Comparison of ENCODE assay signal across 10 cellular contexts in the genomic region with DNA sequence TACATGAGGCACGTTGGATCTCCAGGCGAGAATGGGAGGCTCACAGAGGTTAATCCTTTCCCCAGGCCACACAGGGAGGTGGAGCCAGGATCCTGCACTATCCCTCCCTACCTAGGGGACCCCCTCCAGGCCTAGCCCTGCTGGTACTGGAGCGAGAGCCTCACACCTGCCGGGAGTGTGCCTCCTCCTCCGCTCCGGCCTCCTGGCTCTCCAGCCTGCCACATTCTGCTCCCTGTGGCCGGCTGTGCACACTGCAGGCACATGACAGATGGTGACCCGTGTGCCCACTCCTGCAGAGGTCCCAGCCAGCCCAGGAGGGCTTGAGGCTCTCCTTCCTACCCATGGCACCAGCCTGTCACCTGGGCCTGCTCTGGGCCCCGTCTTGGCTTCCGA.
DNase-seq lines count a peak whose midpoint lies in the region; ATAC-seq, FAIRE-seq and TF ChIP-seq lines count a peak whose summit lies in the region.
"Had no signal": no experiment of that assay in that cellular context is flagged by ENCODE, and none has a peak within 500 bp of the region (broad histone marks: within the 10 kb centered on the region; RNA-seq: fewer than 3 reads in every experiment).

No MANE protein-coding gene starts in this region.

- peak in 2 of 3 experiments; percentile 65 to 76; a peak in 3 of 4 replicates for TF ChIP-seq CTCF in H1 (IDR thresholded peaks at IDR 0.05; ENCODE audit: control extremely low read depth in 1 of 3, insufficient read depth in 1 of 3, low read depth in 1 of 3, low read length in 3 of 3)

- H3K9me3 Mint-ChIP-seq in activated CD4-positive, alpha-beta T cell treated with anti-CD3 and anti-CD28 coated beads for 36 hours (ENCODE audit: low read depth): no peaks in the 10 kb centered on the region
- H3K9me3 Mint-ChIP-seq in stimulated activated effector memory CD8-positive, alpha-beta T cell treated with anti-CD3 and anti-CD28 coated beads, Interleukin-12 subunit alpha, Interleukin-12 subunit beta, amount 100 ng/mL, for 72 hours: no peaks in the 10 kb centered on the region
- H3K9me3 Mint-ChIP-seq in naive thymus-derived CD4-positive, alpha-beta T cell: no peaks in the 10 kb centered on the region
- H3K9me3 Mint-ChIP-seq: dendritic cell treated with granulocyte-macrophage colony-stimulating factor and Interleukin-4, amounts not matched to agents 40 ng/mL and 50 ng/mL, for 4 days had no signal

- H4K5ac ChIP-seq in H1 (ENCODE audit: insufficient read length, low read depth, low read length): no peak overlapping the region

- H2BK12ac ChIP-seq in H1 (ENCODE audit: low read depth, low read length): no peak overlapping the region

- DNase-seq in activated CD4-positive, alpha-beta T cell treated with anti-CD3 and anti-CD28 coated beads for 36 hours: no peak
- DNase-seq in activated CD4-positive, alpha-beta T cell treated with anti-CD3 and anti-CD28 coated beads, Interleukin-2, amount 50 U/mL, for 1 hour: no peak
- DNase-seq in NCI-H774 (lab: John Stamatoyannopoulos, UW): peak; percentile 35
- peak in 1 of 2 experiments; percentile 74 for DNase-seq in H1 (ENCODE audit: low read depth in 1 of 2, low spot score in 2 of 2)
- DNase-seq in stimulated activated effector memory CD8-positive, alpha-beta T cell treated with anti-CD3 and anti-CD28 coated beads, Interleukin-12 subunit alpha, Interleukin-12 subunit beta, amount 100 ng/mL, for 72 hours (ENCODE audit: low spot score in 2 of 2): no peak
- DNase-seq in naive thymus-derived CD4-positive, alpha-beta T cell: no peak
- no peak for DNase-seq in NCI-H2227 treated with DMSO at 0.1 percent for 48 hours (lab: John Stamatoyannopoulos, UW)

- H3K27ac ChIP-seq in H1 (ENCODE audit: low read depth, low read length): no peak overlapping the region
- H3K27ac ChIP-seq in naive thymus-derived CD4-positive, alpha-beta T cell (ENCODE audit: low read depth, low read length): no peak overlapping the region

- no peak overlapping the region for H2AK5ac ChIP-seq in H1 (ENCODE audit: low read depth, low read length)

- no peak overlapping the region for H3K27ac Mint-ChIP-seq in activated CD4-positive, alpha-beta T cell treated with anti-CD3 and anti-CD28 coated beads for 36 hours
- no peak overlapping the region for H3K27ac Mint-ChIP-seq in stimulated activated effector memory CD8-positive, alpha-beta T cell treated with anti-CD3 and anti-CD28 coated beads, Interleukin-12 subunit alpha, Interleukin-12 subunit beta, amount 100 ng/mL, for 72 hours
- no peak overlapping the region for H3K27ac Mint-ChIP-seq in naive thymus-derived CD4-positive, alpha-beta T cell

- peak; percentile 57 for ATAC-seq in activated CD4-positive, alpha-beta T cell treated with anti-CD3 and anti-CD28 coated beads for 36 hours
- peak; percentile 24 for ATAC-seq in stimulated activated effector memory CD8-positive, alpha-beta T cell treated with anti-CD3 and anti-CD28 coated beads, Interleukin-12 subunit alpha, Interleukin-12 subunit beta, amount 100 ng/mL, for 72 hours
- no peak for ATAC-seq in naive thymus-derived CD4-positive, alpha-beta T cell
- no peak for ATAC-seq in GM19351 (IDR thresholded peaks at IDR 0.05; ENCODE audit: unreplicated experiment)

- no peak overlapping the region for H4K8ac ChIP-seq in H1 (ENCODE audit: extremely low read depth, insufficient read depth, low read length)

- TF ChIP-seq RAD21 in H1 (IDR thresholded peaks at IDR 0.05 in 1 of 2, conservative IDR thresholded peaks at IDR 0.05 in 1 of 2; ENCODE audit: low read depth in 2 of 2, low read length in 2 of 2): peak; percentile 63 to 71

- H3K4me1 ChIP-seq in H1 (replicated peaks in 1 of 4; ENCODE audit: control insufficient read depth in 3 of 4, insufficient read depth in 4 of 4, low read length in 3 of 4): peaks cover 0 to 3% (median 0%) of the 10 kb centered on the region in 4 experiments; a peak in 1 of 7 replicates
- no peaks in the 10 kb centered on the region for H3K4me1 ChIP-seq in naive thymus-derived CD4-positive, alpha-beta T cell (ENCODE audit: control insufficient read depth in 2 of 2, insufficient read depth in 2 of 2, low read length in 2 of 2)

- H3K4ac ChIP-seq in H1 (replicated peaks; ENCODE audit: insufficient read length, low read depth, low read length): no peak overlapping the region

- H4K20me1 ChIP-seq in H1 (replicated peaks in 1 of 2; ENCODE audit: control insufficient read depth in 1 of 2, insufficient read depth in 2 of 2, low read length in 2 of 2): peaks cover 4 to 6% of the 10 kb centered on the region in 2 experiments

- no peak overlapping the region for H3K4me3 Mint-ChIP-seq in activated CD4-positive, alpha-beta T cell treated with anti-CD3 and anti-CD28 coated beads for 36 hours
- no peak overlapping the region for H3K4me3 Mint-ChIP-seq in stimulated activated effector memory CD8-positive, alpha-beta T cell treated with anti-CD3 and anti-CD28 coated beads, Interleukin-12 subunit alpha, Interleukin-12 subunit beta, amount 100 ng/mL, for 72 hours
- no peak overlapping the region for H3K4me3 Mint-ChIP-seq in naive thymus-derived CD4-positive, alpha-beta T cell
- H3K4me3 Mint-ChIP-seq: dendritic cell treated with granulocyte-macrophage colony-stimulating factor and Interleukin-4, amounts not matched to agents 40 ng/mL and 50 ng/mL, for 4 days had no signal

- H3K18ac ChIP-seq in H1 (ENCODE audit: extremely low read depth, low read length): no peak overlapping the region

- no peak for TF ChIP-seq EP300 in H1 (IDR thresholded peaks at IDR 0.05; ENCODE audit: borderline replicate concordance in 1 of 2, low read depth in 2 of 2, low read length in 2 of 2)

- no peak overlapping the region for H3K9ac ChIP-seq in H1 (replicated peaks in 1 of 4; ENCODE audit: extremely low read depth in 1 of 4, low read depth in 3 of 4, low read length in 3 of 4)

- H3K27me3 Mint-ChIP-seq in activated CD4-positive, alpha-beta T cell treated with anti-CD3 and anti-CD28 coated beads for 36 hours: no peaks in the 10 kb centered on the region
- no peaks in the 10 kb centered on the region for H3K27me3 Mint-ChIP-seq in naive thymus-derived CD4-positive, alpha-beta T cell
- H3K27me3 Mint-ChIP-seq: dendritic cell treated with granulocyte-macrophage colony-stimulating factor and Interleukin-4, amounts not matched to agents 40 ng/mL and 50 ng/mL, for 4 days had no signal

- no peak overlapping the region for H2AFZ ChIP-seq in H1 (ENCODE audit: low read length)

- H3K23me2 ChIP-seq in H1 (ENCODE audit: low read depth, low read length): no peaks in the 10 kb centered on the region

- no peak overlapping the region for H3K4me2 ChIP-seq in H1 (ENCODE audit: insufficient read depth in 1 of 2, low read depth in 2 of 2, low read length in 2 of 2)

- no peak overlapping the region for H3K56ac ChIP-seq in H1 (replicated peaks; ENCODE audit: insufficient read length, low read depth, low read length)

- CTCF ChIA-PET in activated CD4-positive, alpha-beta T cell treated with anti-CD3 and anti-CD28 coated beads for 36 hours (lab: Charles Lee): no interaction called here
- CTCF ChIA-PET in H1 (lab: Charles Lee; ENCODE audit: partially characterized antibody): no interaction called here
- CTCF ChIA-PET in naive thymus-derived CD4-positive, alpha-beta T cell (lab: Charles Lee): no interaction called here

- H3K36me3 Mint-ChIP-seq in activated CD4-positive, alpha-beta T cell treated with anti-CD3 and anti-CD28 coated beads for 36 hours (ENCODE audit: low read depth): peaks cover 4% of the 10 kb centered on the region
- H3K36me3 Mint-ChIP-seq in stimulated activated effector memory CD8-positive, alpha-beta T cell treated with anti-CD3 and anti-CD28 coated beads, Interleukin-12 subunit alpha, Interleukin-12 subunit beta, amount 100 ng/mL, for 72 hours: peaks cover 77% of the 10 kb centered on the region
- H3K36me3 Mint-ChIP-seq in naive thymus-derived CD4-positive, alpha-beta T cell: no peaks in the 10 kb centered on the region

- H3K14ac ChIP-seq in H1 (ENCODE audit: insufficient read length): no peak overlapping the region

- FAIRE-seq in H1 (lab: Jason Lieb, UNC): no peak

- intact Hi-C loops in activated CD4-positive, alpha-beta T cell treated with anti-CD3 and anti-CD28 coated beads for 36 hours (cut with DNase I, micrococcal nuclease): no loop called here
- intact Hi-C loops in naive thymus-derived CD4-positive, alpha-beta T cell (cut with micrococcal nuclease): no loop called here

- H3K27me3 ChIP-seq in H1 (replicated peaks in 1 of 4; ENCODE audit: control insufficient read depth in 3 of 4, extremely low read depth in 1 of 4, insufficient read depth in 3 of 4, low read length in 3 of 4): no peaks in the 10 kb centered on the region
- H3K27me3 ChIP-seq in naive thymus-derived CD4-positive, alpha-beta T cell (ENCODE audit: control insufficient read depth in 2 of 2, insufficient read depth in 2 of 2, low read length in 2 of 2): no peaks in the 10 kb centered on the region
- H3K27me3 ChIP-seq: suprapubic skin had no signal

- H4K91ac ChIP-seq in H1 (replicated peaks; ENCODE audit: insufficient read length, low read length): no peak overlapping the region

- H3K36me3 ChIP-seq in H1 (ENCODE audit: control insufficient read depth in 2 of 4, insufficient read depth in 4 of 4, low read length in 3 of 4): peaks cover 0 to 6% (median 0%) of the 10 kb centered on the region in 4 experiments; a peak in 2 of 8 replicates
- H3K36me3 ChIP-seq in naive thymus-derived CD4-positive, alpha-beta T cell (ENCODE audit: control insufficient read depth in 2 of 3, insufficient read depth in 3 of 3, low read length in 3 of 3): peaks cover 0 to 9% (median 0%) of the 10 kb centered on the region in 3 experiments

- no peaks in the 10 kb centered on the region for H3K4me1 Mint-ChIP-seq in activated CD4-positive, alpha-beta T cell treated with anti-CD3 and anti-CD28 coated beads for 36 hours
- peaks cover 9% of the 10 kb centered on the region for H3K4me1 Mint-ChIP-seq in stimulated activated effector memory CD8-positive, alpha-beta T cell treated with anti-CD3 and anti-CD28 coated beads, Interleukin-12 subunit alpha, Interleukin-12 subunit beta, amount 100 ng/mL, for 72 hours
- H3K4me1 Mint-ChIP-seq in naive thymus-derived CD4-positive, alpha-beta T cell: peaks cover 0 to 6% (median 0%) of the 10 kb centered on the region in 7 donors

- H3K23ac ChIP-seq in H1 (ENCODE audit: insufficient read length): no peak overlapping the region

- H2BK5ac ChIP-seq in H1 (ENCODE audit: low read depth, low read length): no peak overlapping the region

- no peak for TF ChIP-seq POLR2A in H1 (IDR thresholded peaks at IDR 0.05; ENCODE audit: control extremely low read depth in 1 of 2, low read depth in 2 of 2, low read length in 2 of 2)

- no peak overlapping the region for H2BK120ac ChIP-seq in H1 (replicated peaks; ENCODE audit: low read depth, low read length)

- no peaks in the 10 kb centered on the region for H3K79me1 ChIP-seq in H1 (ENCODE audit: low read depth, low read length)

- no peaks in the 10 kb centered on the region for H3K79me2 ChIP-seq in H1 (ENCODE audit: control insufficient read depth in 1 of 2, insufficient read depth in 2 of 2, low read length in 2 of 2)

- 63% methylated on average over 10 of the region's 10 CpGs; no CpG with 5 or more reads in 1 of the 2 experiments for WGBS in H1 (ENCODE audit: extremely low coverage in 1 of 2, insufficient coverage in 1 of 2, insufficient read length in 1 of 2, insufficient replicate concordance in 2 of 2, low coverage in 1 of 2, low lambda C conversion rate in 2 of 2, missing lambda C conversion rate in 1 of 2), 2 experiments

- H2BK15ac ChIP-seq in H1 (ENCODE audit: low read length): no peak overlapping the region

- no peak overlapping the region for H2BK20ac ChIP-seq in H1 (ENCODE audit: low read length)

- POLR2A ChIA-PET in activated CD4-positive, alpha-beta T cell treated with anti-CD3 and anti-CD28 coated beads for 36 hours (lab: Charles Lee): no interaction called here
- POLR2A ChIA-PET in H1 (lab: Charles Lee; ENCODE audit: partially characterized antibody): no interaction called here
- POLR2A ChIA-PET in naive thymus-derived CD4-positive, alpha-beta T cell (lab: Charles Lee): no interaction called here

- no peaks in the 10 kb centered on the region for H3K9me3 ChIP-seq in H1 (ENCODE audit: insufficient read depth in 2 of 2, low read depth in 1 of 2, low read length in 1 of 2)
- H3K9me3 ChIP-seq in naive thymus-derived CD4-positive, alpha-beta T cell (ENCODE audit: control insufficient read depth in 2 of 3, low read length in 3 of 3): no peaks in the 10 kb centered on the region
- H3K9me3 ChIP-seq: suprapubic skin had no signal

- no peak overlapping the region for H3K4me3 ChIP-seq in H1 (ENCODE audit: extremely low read depth in 1 of 4, insufficient read depth in 2 of 4, low read depth in 3 of 4, low read length in 4 of 4)
- H3K4me3 ChIP-seq in naive thymus-derived CD4-positive, alpha-beta T cell (ENCODE audit: low read length): no peak overlapping the region
- H3K4me3 ChIP-seq: suprapubic skin had no signal

Comparison
In these comparisons a context has a peak if more than half of its experiments do, and no peak if none do; other contexts are left out.
1. ATAC-seq: peak in activated CD4-positive, alpha-beta T cell treated with anti-CD3 and anti-CD28 coated beads for 36 hours (single experiment) and stimulated activated effector memory CD8-positive, alpha-beta T cell treated with anti-CD3 and anti-CD28 coated beads, Interleukin-12 subunit alpha, Interleukin-12 subunit beta, amount 100 ng/mL, for 72 hours (single experiment); none in naive thymus-derived CD4-positive, alpha-beta T cell (single experiment) and GM19351 (single experiment).